ENCODE assay signal across 1 cellular context in genomic region chr11:130581631-130582030, GRCh38.
TF ChIP-seq lines count a peak whose summit lies in the region.

No MANE protein-coding gene starts in this region.

TF ChIP-seq in IMR-90, 13 proteins besides CTCF, POLR2A, EP300 and RAD21:
- TF ChIP-seq CEBPB (IDR thresholded peaks at IDR 0.05; ENCODE audit: low read depth, low read length) = no peak
- no peak for TF ChIP-seq RCOR1 (IDR thresholded peaks at IDR 0.05; ENCODE audit: insufficient replicate concordance, low read length)
